21 cellular contexts compared by ENCODE assay signal in the genomic region with DNA sequence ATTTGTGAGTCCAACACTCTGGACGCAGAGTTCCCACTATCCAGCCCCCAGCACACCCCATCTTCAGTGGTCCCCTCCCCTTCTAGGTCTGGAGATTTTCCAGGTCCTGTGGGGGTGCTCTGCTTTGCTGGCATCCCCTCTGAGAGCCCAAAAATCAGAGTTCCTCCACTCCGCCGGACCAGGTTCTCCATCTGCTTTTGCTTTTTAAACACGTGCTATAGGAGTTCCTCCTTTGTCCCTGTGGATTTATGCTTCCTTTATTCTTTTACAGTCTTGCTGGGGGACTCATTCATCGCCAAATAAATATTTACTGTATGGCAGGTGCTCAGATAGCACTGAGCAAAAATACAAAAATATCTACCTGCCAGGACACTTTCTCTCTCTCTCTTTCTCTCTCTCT.
DNase-seq lines count a peak whose midpoint lies in the region; ATAC-seq, FAIRE-seq and TF ChIP-seq lines count a peak whose summit lies in the region.
"Had no signal": no experiment of that assay in that cellular context is flagged by ENCODE, and none has a peak within 500 bp of the region (broad histone marks: within the 10 kb centered on the region; RNA-seq: fewer than 3 reads in every experiment).

No MANE protein-coding gene starts in this region.

- in situ Hi-C loops in HepG2 (cut with HindIII; ENCODE audit: extremely low pct_ligation_motif_present, low pct_unique_long_range_greater_than_20kb) = no loop called here

- POLR2A ChIA-PET in HepG2 (lab: Yijun Ruan, JAX) = no interaction called here
- POLR2A ChIA-PET in MCF 10A (lab: Yijun Ruan, JAX) = no interaction called here

- H3K27ac ChIP-seq in HepG2 (ENCODE audit: extremely low read length, insufficient read depth, low read length) (no peak overlapping the region), right lobe of liver (no peak overlapping the region), Karpas-422 (ENCODE audit: low read length) (no peak overlapping the region)
- H3K27ac ChIP-seq: C4-2B, GM23248, HL-60 had no signal

- H3K4me3 ChIP-seq in HepG2 (replicated peaks in 1 of 3; ENCODE audit: insufficient read depth in 1 of 3, low read depth in 2 of 3, low read length in 3 of 3) (no peak overlapping the region), right lobe of liver (no peak overlapping the region), Karpas-422 (ENCODE audit: low read length) (no peak overlapping the region)
- H3K4me3 ChIP-seq: GM23248, HAP-1 had no signal

- H3K36me3 ChIP-seq in HepG2 (replicated peaks in 1 of 2; ENCODE audit: control insufficient read depth in 1 of 2, insufficient read depth in 2 of 2, low read length in 2 of 2) (no peaks in the 10 kb centered on the region), right lobe of liver (no peaks in the 10 kb centered on the region), Karpas-422 (ENCODE audit: insufficient read depth, low read length) (no peaks in the 10 kb centered on the region)
- H3K36me3 ChIP-seq: HAP-1 had no signal

- ATAC-seq in HepG2 (no peak), right lobe of liver (no peak)

- 32% methylated on average over 5 of the region's 5 CpGs for WGBS in HepG2 (ENCODE audit: low lambda C conversion rate)
- WGBS in right lobe of liver (ENCODE audit: insufficient coverage, low coverage, low lambda C conversion rate, missing lambda C conversion rate) = 74% methylated on average over 4 of the region's 5 CpGs

- H3K27me3 Mint-ChIP-seq in MCF 10A (ENCODE audit: insufficient read depth, unreplicated experiment) = peaks cover 20% of the 10 kb centered on the region
- H3K27me3 Mint-ChIP-seq: CD4-positive, alpha-beta T cell had no signal

- H4K20me1 ChIP-seq in HepG2 (ENCODE audit: insufficient read depth, low read length) (no peaks in the 10 kb centered on the region; the same call in 1 of the 2 replicates), Karpas-422 (ENCODE audit: insufficient read depth, low read depth, low read length) (no peaks in the 10 kb centered on the region)

- no peak for TF ChIP-seq RAD21 in HepG2 (CRISPR knock-in tag; IDR thresholded peaks at IDR 0.05)

- H3K36me3 Mint-ChIP-seq in MCF 10A (ENCODE audit: insufficient read depth, unreplicated experiment) = peaks cover 4% of the 10 kb centered on the region

- H3K4me3 Mint-ChIP-seq in MCF 10A (ENCODE audit: unreplicated experiment) = no peak overlapping the region
- H3K4me3 Mint-ChIP-seq: CD4-positive, alpha-beta T cell had no signal

- H3K9me3 ChIP-seq in HepG2 (ENCODE audit: low read length) = no peaks in the 10 kb centered on the region
- H3K9me3 ChIP-seq in right lobe of liver = no peaks in the 10 kb centered on the region
- H3K9me3 ChIP-seq in Karpas-422 (ENCODE audit: low read length) = no peaks in the 10 kb centered on the region
- H3K9me3 ChIP-seq: Caco-2, HAP-1 had no signal

- H2AFZ ChIP-seq in HepG2 (ENCODE audit: low read length) (no peak overlapping the region), Karpas-422 (ENCODE audit: low read length) (no peak overlapping the region)
- H2AFZ ChIP-seq: GM23248 had no signal

- intact Hi-C loops in HepG2 (cut with micrococcal nuclease; ENCODE audit: unreplicated experiment) (no loop called here), right lobe of liver (cut with DNase I) (no loop called here), MCF 10A (cut with micrococcal nuclease) (no loop called here)

- no peaks in the 10 kb centered on the region for H3K79me2 ChIP-seq in HepG2 (ENCODE audit: insufficient read depth, low read length)
- no peaks in the 10 kb centered on the region for H3K79me2 ChIP-seq in Karpas-422 (ENCODE audit: low read length)

- no peak for DNase-seq in HepG2 (ENCODE audit: low spot score)
- DNase-seq in right lobe of liver = no peak
- DNase-seq in Karpas-422 = peak; percentile 2
- peak; percentile 42 for DNase-seq in NCI-H774 (lab: John Stamatoyannopoulos, UW)
- no peak for DNase-seq in MCF 10A (ENCODE audit: unreplicated experiment)
- DNase-seq in HPDE6-E6E7 (ENCODE audit: extremely low spot score) = no peak
- no peak for DNase-seq in AML-193 (lab: John Stamatoyannopoulos, UW)
- DNase-seq: ACHN; Caco-2; CD4-positive, alpha-beta T cell; GM23248; KG1 had no signal

- BruUV-seq in HepG2 (replicated peaks; lab: Mats Ljungman, UMichigan) (no TSS peak), MCF 10A (replicated peaks; lab: Mats Ljungman, UMichigan) (no TSS peak)

- H3K4me2 ChIP-seq in HepG2 (ENCODE audit: low read depth, low read length) (no peak overlapping the region), Karpas-422 (ENCODE audit: low read depth, low read length, poor library complexity, severe bottlenecking) (no peak overlapping the region)

- H3K27me3 ChIP-seq in HepG2 (ENCODE audit: control insufficient read depth in 1 of 2, insufficient read depth in 2 of 2, low read length in 2 of 2) (peaks cover 0 to 3% of the 10 kb centered on the region in 2 experiments; a peak in 1 of 5 replicates), right lobe of liver (no peaks in the 10 kb centered on the region), Karpas-422 (ENCODE audit: low read length) (no peaks in the 10 kb centered on the region; the same call in 1 of the 2 replicates)

- no peak for TF ChIP-seq POLR2A in HepG2 (IDR thresholded peaks at IDR 0.05; ENCODE audit: insufficient read depth in 1 of 2, low read depth in 2 of 2, low read length in 2 of 2)
- TF ChIP-seq POLR2A in right lobe of liver (IDR thresholded peaks at IDR 0.05) = no peak

- no peak for FAIRE-seq in HepG2 (lab: Jason Lieb, UNC)
- FAIRE-seq: A204.1, D721Med, G401.6, GM12891, GM19239, HTR-8/SVneo had no signal

- H3K9me3 Mint-ChIP-seq in MCF 10A (ENCODE audit: unreplicated experiment) = peaks cover 16% of the 10 kb centered on the region
- H3K9me3 Mint-ChIP-seq: CD4-positive, alpha-beta T cell had no signal

- H3K4me1 ChIP-seq in HepG2 (ENCODE audit: insufficient read depth, low read length) (no peaks in the 10 kb centered on the region), right lobe of liver (no peaks in the 10 kb centered on the region), Karpas-422 (ENCODE audit: low read length) (no peaks in the 10 kb centered on the region)
- H3K4me1 ChIP-seq: Caco-2, HAP-1 had no signal

- CTCF ChIA-PET in HepG2 (lab: Yijun Ruan, JAX; ENCODE audit: low intra/inter-chr PET ratio, low total read pairs) (no interaction called here), MCF 10A (lab: Yijun Ruan, JAX) (no interaction called here)

- TF ChIP-seq EP300 in HepG2 (IDR thresholded peaks at IDR 0.05; ENCODE audit: low read depth in 2 of 2, low read length in 2 of 2) = no peak
- no peak for TF ChIP-seq EP300 in HepG2 (CRISPR knock-in tag; IDR thresholded peaks at IDR 0.05; ENCODE audit: borderline replicate concordance)

- H3K4me1 Mint-ChIP-seq in MCF 10A (ENCODE audit: insufficient read depth, unreplicated experiment) = no peaks in the 10 kb centered on the region

- H3K9me2 ChIP-seq in Karpas-422 (replicated peaks; ENCODE audit: insufficient read depth, low read length) = no peaks in the 10 kb centered on the region

- H3K27ac Mint-ChIP-seq in MCF 10A (ENCODE audit: low read depth, unreplicated experiment) = no peak overlapping the region
- H3K27ac Mint-ChIP-seq: CD4-positive, alpha-beta T cell had no signal

- TF ChIP-seq CTCF in HepG2 (CRISPR knock-in tag; IDR thresholded peaks at IDR 0.05) (no peak), right lobe of liver (IDR thresholded peaks at IDR 0.05) (no peak), MCF 10A (IDR thresholded peaks at IDR 0.05; ENCODE audit: unreplicated experiment) (no peak)

- H3K9ac ChIP-seq in HepG2 (ENCODE audit: insufficient read depth, low read depth, low read length) = no peak overlapping the region
- H3K9ac ChIP-seq in Karpas-422 (ENCODE audit: low read length) = no peak overlapping the region
- H3K9ac ChIP-seq: GM23248 had no signal

TF ChIP-seq in HepG2, 621 proteins besides CTCF, POLR2A, EP300 and RAD21:
- TF ChIP-seq, protein P1, sequence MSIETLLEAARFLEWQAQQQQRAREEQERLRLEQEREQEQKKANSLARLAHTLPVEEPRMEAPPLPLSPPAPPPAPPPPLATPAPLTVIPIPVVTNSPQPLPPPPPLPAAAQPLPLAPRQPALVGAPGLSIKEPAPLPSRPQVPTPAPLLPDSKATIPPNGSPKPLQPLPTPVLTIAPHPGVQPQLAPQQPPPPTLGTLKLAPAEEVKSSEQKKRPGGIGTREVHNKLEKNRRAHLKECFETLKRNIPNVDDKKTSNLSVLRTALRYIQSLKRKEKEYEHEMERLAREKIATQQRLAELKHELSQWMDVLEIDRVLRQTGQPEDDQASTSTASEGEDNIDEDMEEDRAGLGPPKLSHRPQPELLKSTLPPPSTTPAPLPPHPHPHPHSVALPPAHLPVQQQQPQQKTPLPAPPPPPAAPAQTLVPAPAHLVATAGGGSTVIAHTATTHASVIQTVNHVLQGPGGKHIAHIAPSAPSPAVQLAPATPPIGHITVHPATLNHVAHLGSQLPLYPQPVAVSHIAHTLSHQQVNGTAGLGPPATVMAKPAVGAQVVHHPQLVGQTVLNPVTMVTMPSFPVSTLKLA (IDR thresholded peaks at IDR 0.05) = peak; percentile 92
- no peak for TF ChIP-seq IKZF4 (CRISPR knock-in tag; IDR thresholded peaks at IDR 0.05; ENCODE audit: borderline replicate concordance, low read depth, not compliant biosample characterization)

Comparison
In these comparisons a context has a peak if more than half of its experiments do, and no peak if none do; other contexts are left out.
1. DNase-seq: peak in Karpas-422 (single experiment) and NCI-H774 (single experiment); none in HepG2 (single experiment), right lobe of liver (0 of 3), MCF 10A (single experiment), HPDE6-E6E7 (single experiment) and AML-193 (0 of 2).